ENCODE assay signal across 19 cellular contexts in the genomic region with DNA sequence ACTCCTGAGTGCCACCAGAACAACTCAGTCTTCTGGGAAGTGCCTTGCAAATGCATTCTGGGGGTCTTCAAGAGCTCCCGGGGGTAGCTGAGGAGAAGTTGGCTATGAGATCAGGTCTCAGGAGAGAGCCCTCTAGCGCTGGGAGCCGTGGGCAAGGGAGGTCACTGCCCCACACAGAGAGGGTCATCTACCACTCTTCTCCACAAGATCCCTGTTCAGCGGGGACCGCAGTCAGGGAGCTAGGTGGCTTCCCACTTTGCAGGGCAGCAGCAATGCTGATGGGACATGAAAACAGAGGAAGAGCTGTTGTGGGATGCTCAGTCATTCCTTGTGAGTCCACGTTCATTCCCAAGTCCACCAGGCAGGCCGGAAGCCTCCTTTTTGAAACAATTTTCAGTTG.
A peak's percentile ranks its signal among the peaks of the same experiment; 100 is the strongest.
DNase-seq lines count a peak whose midpoint lies in the region; TF ChIP-seq lines count a peak whose summit lies in the region.
"Had no signal": no experiment of that assay in that cellular context is flagged by ENCODE, and none has a peak within 500 bp of the region (broad histone marks: within the 10 kb centered on the region; RNA-seq: fewer than 3 reads in every experiment).

No MANE protein-coding gene starts in this region.

- no peaks in the 10 kb centered on the region for H3K9me3 ChIP-seq in suprapubic skin
- H3K9me3 ChIP-seq in WERI-Rb-1 (ENCODE audit: severe bottlenecking), result peaks cover 5% of the 10 kb centered on the region

- H3K4me1 Mint-ChIP-seq in osteocyte (ENCODE audit: unreplicated experiment), result peaks cover 6% of the 10 kb centered on the region
- no peaks in the 10 kb centered on the region for H3K4me1 Mint-ChIP-seq in activated CD4-positive, alpha-beta T cell treated with anti-CD3 and anti-CD28 coated beads, Interleukin-2, amount 10 ng/mL, durations not matched to agents 24 days and 14 days

- TF ChIP-seq CTCF in coronary artery (IDR thresholded peaks at IDR 0.05), result no peak
- TF ChIP-seq CTCF in osteocyte (IDR thresholded peaks at IDR 0.05), result no peak
- TF ChIP-seq CTCF in suprapubic skin (IDR thresholded peaks at IDR 0.05), result no peak
- no peak for TF ChIP-seq CTCF in WERI-Rb-1 (IDR thresholded peaks at IDR 0.05; ENCODE audit: low read depth, low read length)

- 96% methylated on average over 7 of the region's 7 CpGs for WGBS in suprapubic skin

- no peak overlapping the region for H3K4me3 Mint-ChIP-seq in osteocyte (ENCODE audit: unreplicated experiment)
- no peak overlapping the region for H3K4me3 Mint-ChIP-seq in activated CD4-positive, alpha-beta T cell treated with anti-CD3 and anti-CD28 coated beads, Interleukin-2, amount 10 ng/mL, durations not matched to agents 24 days and 14 days
- H3K4me3 Mint-ChIP-seq: CD8-positive, alpha-beta T cell; GM23338 had no signal

- H3K27ac ChIP-seq in coronary artery (no peak overlapping the region), suprapubic skin (no peak overlapping the region), WERI-Rb-1 (no peak overlapping the region)
- H3K27ac ChIP-seq: RWPE1 had no signal

- intact Hi-C loops in activated CD4-positive, alpha-beta T cell treated with anti-CD3 and anti-CD28 coated beads, Interleukin-2, amount 10 ng/mL, durations not matched to agents 24 days and 14 days (cut with micrococcal nuclease), result no loop called here

- TF ChIP-seq POLR2A in suprapubic skin (IDR thresholded peaks at IDR 0.05), result no peak

- no peak overlapping the region for H3K27ac Mint-ChIP-seq in osteocyte (ENCODE audit: unreplicated experiment)
- no peak overlapping the region for H3K27ac Mint-ChIP-seq in activated CD4-positive, alpha-beta T cell treated with anti-CD3 and anti-CD28 coated beads, Interleukin-2, amount 10 ng/mL, durations not matched to agents 24 days and 14 days
- H3K27ac Mint-ChIP-seq: CD8-positive, alpha-beta T cell; GM23338 had no signal

- H3K27me3 ChIP-seq in suprapubic skin, result peaks cover 4% of the 10 kb centered on the region
- no peaks in the 10 kb centered on the region for H3K27me3 ChIP-seq in WERI-Rb-1 (ENCODE audit: insufficient read depth, low read depth, severe bottlenecking)

- H3K4me3 ChIP-seq in coronary artery, result no peak overlapping the region
- H3K4me3 ChIP-seq in suprapubic skin, result no peak overlapping the region
- H3K4me3 ChIP-seq in WERI-Rb-1 (ENCODE audit: low read depth, low read length), result no peak overlapping the region
- H3K4me3 ChIP-seq: GM23338 had no signal

- DNase-seq in activated CD8-positive, alpha-beta memory T cell treated with anti-CD3 and anti-CD28 coated beads, Interleukin-2, amount 50 U/mL, for 48 hours, result peak; percentile 30
- DNase-seq in activated CD8-positive, alpha-beta memory T cell treated with anti-CD3 and anti-CD28 coated beads, Interleukin-2, amount 50 U/mL, for 4 hours, result no peak
- DNase-seq in coronary artery (ENCODE audit: low spot score) (peak; percentile 64), osteocyte (ENCODE audit: extremely low spot score, unreplicated experiment) (peak; percentile 69), suprapubic skin (ENCODE audit: low spot score in 2 of 2) (peak; percentile 40 to 72), WERI-Rb-1 (no peak)
- no peak for DNase-seq in stimulated activated CD4-positive, alpha-beta T cell treated with anti-CD3 and anti-CD28 coated beads, Interleukin-4, amount 100 ng/mL, for 24 hours
- DNase-seq in activated CD4-positive, alpha-beta T cell treated with anti-CD3 and anti-CD28 coated beads, Interleukin-2, amount 10 ng/mL, durations not matched to agents 24 days and 14 days, result no peak
- DNase-seq: AML-193, Calu3, HCEC 1CT, KG1, NCI-H1092, NCI-H1436, NCI-H1930, NCI-H2227 treated with DMSO at 0.1 percent for 48 hours had no signal

- H3K36me3 Mint-ChIP-seq in osteocyte (ENCODE audit: unreplicated experiment), result peaks cover 3% of the 10 kb centered on the region
- H3K36me3 Mint-ChIP-seq in activated CD4-positive, alpha-beta T cell treated with anti-CD3 and anti-CD28 coated beads, Interleukin-2, amount 10 ng/mL, durations not matched to agents 24 days and 14 days (ENCODE audit: low read depth), result no peaks in the 10 kb centered on the region
- H3K36me3 Mint-ChIP-seq: CD8-positive, alpha-beta T cell had no signal

- peaks cover 4% of the 10 kb centered on the region for H3K4me1 ChIP-seq in suprapubic skin

- H3K36me3 ChIP-seq in suprapubic skin (no peaks in the 10 kb centered on the region), WERI-Rb-1 (no peaks in the 10 kb centered on the region)

- H3K9me3 Mint-ChIP-seq in osteocyte (ENCODE audit: unreplicated experiment), result no peaks in the 10 kb centered on the region
- H3K9me3 Mint-ChIP-seq in activated CD4-positive, alpha-beta T cell treated with anti-CD3 and anti-CD28 coated beads, Interleukin-2, amount 10 ng/mL, durations not matched to agents 24 days and 14 days, result no peaks in the 10 kb centered on the region
- H3K9me3 Mint-ChIP-seq: CD8-positive, alpha-beta T cell had no signal

- H3K27me3 Mint-ChIP-seq in osteocyte (ENCODE audit: unreplicated experiment), result peaks cover 22% of the 10 kb centered on the region
- no peaks in the 10 kb centered on the region for H3K27me3 Mint-ChIP-seq in activated CD4-positive, alpha-beta T cell treated with anti-CD3 and anti-CD28 coated beads, Interleukin-2, amount 10 ng/mL, durations not matched to agents 24 days and 14 days

- TF ChIP-seq EP300 in suprapubic skin (IDR thresholded peaks at IDR 0.05), result no peak

Comparison
In these comparisons a context has a peak if more than half of its experiments do, and no peak if none do; other contexts are left out.
1. DNase-seq: peak in activated CD8-positive, alpha-beta memory T cell treated with anti-CD3 and anti-CD28 coated beads, Interleukin-2, amount 50 U/mL, for 48 hours (single experiment), coronary artery (single experiment), osteocyte (single experiment) and suprapubic skin (2 of 2); none in activated CD8-positive, alpha-beta memory T cell treated with anti-CD3 and anti-CD28 coated beads, Interleukin-2, amount 50 U/mL, for 4 hours (single experiment), stimulated activated CD4-positive, alpha-beta T cell treated with anti-CD3 and anti-CD28 coated beads, Interleukin-4, amount 100 ng/mL, for 24 hours (single experiment), WERI-Rb-1 (single experiment) and activated CD4-positive, alpha-beta T cell treated with anti-CD3 and anti-CD28 coated beads, Interleukin-2, amount 10 ng/mL, durations not matched to agents 24 days and 14 days (single experiment).